ENCODE assay signal across 18 cellular contexts in genomic region chr16:24077292-24077691, GRCh38.
DNase-seq lines count a peak whose midpoint lies in the region; ATAC-seq, FAIRE-seq and TF ChIP-seq lines count a peak whose summit lies in the region.
"Had no signal": no experiment of that assay in that cellular context is flagged by ENCODE, and none has a peak within 500 bp of the region (broad histone marks: within the 10 kb centered on the region; RNA-seq: fewer than 3 reads in every experiment).

No MANE protein-coding gene starts in this region.

- no peak for TF ChIP-seq RAD21 in K562 (CRISPR knock-in tag; conservative IDR thresholded peaks at IDR 0.05 in 1 of 2, IDR thresholded peaks at IDR 0.05 in 1 of 2)

- H3K4me1 ChIP-seq in HEK293 (ENCODE audit: control insufficient read depth, insufficient read depth, low read length) (no peaks in the 10 kb centered on the region), K562 (replicated peaks in 1 of 2; ENCODE audit: control insufficient read depth in 2 of 2, insufficient read depth in 2 of 2, low read length in 2 of 2) (peaks cover 3 to 28% of the 10 kb centered on the region in 2 experiments; a peak in 4 of 5 replicates), A673 (ENCODE audit: insufficient read depth, low read length, poor library complexity, severe bottlenecking) (peaks cover 17% of the 10 kb centered on the region)
- H3K4me1 ChIP-seq: A549 had no signal

- H3K36me3 Mint-ChIP-seq in glutamatergic neuron (ENCODE audit: unreplicated experiment), result no peaks in the 10 kb centered on the region
- peaks cover 19% of the 10 kb centered on the region for H3K36me3 Mint-ChIP-seq in stimulated activated memory B cell treated with anti-CD40 and anti-IgM and Interleukin-4, amounts not matched to agents 10 μg/mL and 1 μg/mL and 100 μg/mL, for 72 hours

- H4K20me1 ChIP-seq in K562 (replicated peaks; ENCODE audit: control insufficient read depth, insufficient read depth, low read length), result peaks cover 14% of the 10 kb centered on the region

- ATAC-seq in K562, result no peak
- ATAC-seq in stimulated activated memory B cell treated with anti-CD40 and anti-IgM and Interleukin-4, amounts not matched to agents 10 μg/mL and 1 μg/mL and 100 μg/mL, for 72 hours, result no peak
- no peak for ATAC-seq in HG02973 (IDR thresholded peaks at IDR 0.05; ENCODE audit: unreplicated experiment)
- no peak for ATAC-seq in HG03457 (IDR thresholded peaks at IDR 0.05; ENCODE audit: unreplicated experiment)

- H3K79me2 ChIP-seq in K562 (ENCODE audit: control insufficient read depth, insufficient read depth, low read length), result peaks cover 30% of the 10 kb centered on the region

- no peaks in the 10 kb centered on the region for H3K36me3 ChIP-seq in HEK293 (ENCODE audit: control insufficient read depth in 2 of 2, insufficient read depth in 1 of 2, low read length in 2 of 2)
- peaks cover 28% of the 10 kb centered on the region for H3K36me3 ChIP-seq in K562 (ENCODE audit: control insufficient read depth, insufficient read depth, low read length)
- H3K36me3 ChIP-seq in A673 (ENCODE audit: insufficient read depth, low read length, poor library complexity, severe bottlenecking), result no peaks in the 10 kb centered on the region
- H3K36me3 ChIP-seq: HAP-1 had no signal

- in situ Hi-C loops in K562 (cut with MboI), result no loop called here

- peak; percentile 36; the same call in 1 of the 2 replicates for TF ChIP-seq POLR2A in K562 (conservative IDR thresholded peaks at IDR 0.05)

- H2AFZ ChIP-seq in K562 (ENCODE audit: low read depth, low read length), result no peak overlapping the region

- H3K27me3 ChIP-seq in K562 (ENCODE audit: control insufficient read depth in 2 of 2, insufficient read depth in 2 of 2, low read length in 2 of 2), result no peaks in the 10 kb centered on the region
- no peaks in the 10 kb centered on the region for H3K27me3 ChIP-seq in A673 (replicated peaks; ENCODE audit: insufficient read depth, low read depth, low read length, poor library complexity)
- H3K27me3 ChIP-seq: BLaER1 treated with 17β-estradiol and CSF1 and Interleukin-3, amounts not matched to agents 10 nM and 100 nM had no signal

- H3K4me1 Mint-ChIP-seq in glutamatergic neuron (ENCODE audit: low read depth, unreplicated experiment), result peaks cover 26% of the 10 kb centered on the region
- H3K4me1 Mint-ChIP-seq in stimulated activated memory B cell treated with anti-CD40 and anti-IgM and Interleukin-4, amounts not matched to agents 10 μg/mL and 1 μg/mL and 100 μg/mL, for 72 hours, result peaks cover 52% of the 10 kb centered on the region

- H3K9me3 Mint-ChIP-seq in glutamatergic neuron (ENCODE audit: unreplicated experiment), result peaks cover 5% of the 10 kb centered on the region
- no peaks in the 10 kb centered on the region for H3K9me3 Mint-ChIP-seq in stimulated activated memory B cell treated with anti-CD40 and anti-IgM and Interleukin-4, amounts not matched to agents 10 μg/mL and 1 μg/mL and 100 μg/mL, for 72 hours
- H3K9me3 Mint-ChIP-seq: CD4-positive, alpha-beta T cell had no signal

- H3K9me1 ChIP-seq in K562 (ENCODE audit: control insufficient read depth, insufficient read depth, low read length), result no peaks in the 10 kb centered on the region

- intact Hi-C loops in K562 (cut with micrococcal nuclease) (loop anchor here (5.0 to 10.0 kb wide), 2 partner anchors 60 to 128 kb away; no protein-coding TSS in a partner anchor), A673 (cut with micrococcal nuclease; ENCODE audit: unreplicated experiment) (no loop called here)

- no peak for TF ChIP-seq EP300 in K562 (IDR thresholded peaks at IDR 0.05; ENCODE audit: low read length)

- TF ChIP-seq CTCF in HEK293 (tag by site-specific recombination; IDR thresholded peaks at IDR 0.05) (no peak), K562 (IDR thresholded peaks at IDR 0.05 in 2 of 3, conservative IDR thresholded peaks at IDR 0.05 in 1 of 3; ENCODE audit: insufficient read depth in 2 of 3, low read depth in 1 of 3, low read length in 3 of 3) (no peak), glutamatergic neuron (IDR thresholded peaks at IDR 0.05; ENCODE audit: partially characterized antibody, unreplicated experiment) (no peak), A673 (conservative IDR thresholded peaks at IDR 0.05; ENCODE audit: low read depth, low read length) (no peak)

- POLR2A ChIA-PET in HEK293 (lab: Yijun Ruan, JAX) (no interaction called here), K562 (lab: Yijun Ruan, JAX) (no interaction called here), A673 (lab: Charles Lee; ENCODE audit: low non-redundant PET) (no interaction called here)

- DNase-seq in K562 (ENCODE audit: extremely low read depth in 1 of 4, low spot score in 3 of 4) (no peak), glutamatergic neuron (no peak), A673 (ENCODE audit: low spot score) (no peak), NOMO-1 treated with dmso at 0.1 percent for 144 hours (lab: John Stamatoyannopoulos, UW; ENCODE audit: unreplicated experiment) (no peak)
- DNase-seq: Calu3; CD4-positive, alpha-beta T cell; DMS 273 treated with DMSO at 0.1 percent for 48 hours; GOT3; HFFc6; KG1 had no signal

- WGBS in K562 (ENCODE audit: insufficient coverage, low coverage, missing lambda C conversion rate), result 31% methylated on average over 1 of the region's 1 CpG

- H3K9ac ChIP-seq in K562 (ENCODE audit: insufficient read depth in 1 of 2, low read depth in 2 of 2, low read length in 2 of 2), result no peak overlapping the region
- H3K9ac ChIP-seq: BLaER1 treated with 17β-estradiol and CSF1 and Interleukin-3, amounts not matched to agents 10 nM and 100 nM had no signal

- CTCF ChIA-PET in HEK293 (lab: Yijun Ruan, JAX), result no interaction called here
- CTCF ChIA-PET in K562 (lab: Yijun Ruan, JAX; ENCODE audit: low intra/inter-chr PET ratio), result no interaction called here
- CTCF ChIA-PET in A673 (lab: Charles Lee), result no interaction called here

- no peak overlapping the region for H3K4me3 Mint-ChIP-seq in glutamatergic neuron (ENCODE audit: unreplicated experiment)
- H3K4me3 Mint-ChIP-seq in stimulated activated memory B cell treated with anti-CD40 and anti-IgM and Interleukin-4, amounts not matched to agents 10 μg/mL and 1 μg/mL and 100 μg/mL, for 72 hours, result no peak overlapping the region
- H3K4me3 Mint-ChIP-seq: CD4-positive, alpha-beta T cell; HFFc6 had no signal

- no peak for FAIRE-seq in K562 (lab: Jason Lieb, UNC)
- FAIRE-seq: A549, GM18507 had no signal

- H3K27me3 Mint-ChIP-seq in glutamatergic neuron (ENCODE audit: unreplicated experiment), result peaks cover 4% of the 10 kb centered on the region
- no peaks in the 10 kb centered on the region for H3K27me3 Mint-ChIP-seq in stimulated activated memory B cell treated with anti-CD40 and anti-IgM and Interleukin-4, amounts not matched to agents 10 μg/mL and 1 μg/mL and 100 μg/mL, for 72 hours
- H3K27me3 Mint-ChIP-seq: CD4-positive, alpha-beta T cell had no signal

- no peak overlapping the region for H3K4me2 ChIP-seq in K562 (ENCODE audit: insufficient read depth, low read length)
- H3K4me2 ChIP-seq: A549 had no signal

- H3K4me3 ChIP-seq in HEK293 (ENCODE audit: low read depth, low read length) (no peak overlapping the region), K562 (no peak overlapping the region), A673 (ENCODE audit: low read depth, low read length, poor library complexity, severe bottlenecking) (no peak overlapping the region)
- H3K4me3 ChIP-seq: A549; BLaER1 treated with 17β-estradiol and CSF1 and Interleukin-3, amounts not matched to agents 10 nM and 100 nM; HAP-1 had no signal

- peak overlapping the region; percentile 4 for H3K27ac Mint-ChIP-seq in glutamatergic neuron (ENCODE audit: unreplicated experiment)
- H3K27ac Mint-ChIP-seq in stimulated activated memory B cell treated with anti-CD40 and anti-IgM and Interleukin-4, amounts not matched to agents 10 μg/mL and 1 μg/mL and 100 μg/mL, for 72 hours, result peak overlapping the region; percentile 97
- H3K27ac Mint-ChIP-seq: CD4-positive, alpha-beta T cell; HFFc6 had no signal

- H3K27ac ChIP-seq in HEK293 (ENCODE audit: extremely low read depth, low read depth, low read length) (no peak overlapping the region), K562 (ENCODE audit: extremely low read depth, low read depth, low read length) (no peak overlapping the region), A673 (ENCODE audit: low read depth, low read length, poor library complexity, severe bottlenecking) (no peak overlapping the region)
- H3K27ac ChIP-seq: A549 had no signal

- H3K9me3 ChIP-seq in HEK293 (ENCODE audit: control insufficient read depth, insufficient read depth, low read depth, low read length) (no peaks in the 10 kb centered on the region), K562 (replicated peaks; ENCODE audit: control insufficient read depth, insufficient read depth, low read depth, low read length) (no peaks in the 10 kb centered on the region), A673 (ENCODE audit: low read depth, low read length, poor library complexity, severe bottlenecking) (no peaks in the 10 kb centered on the region)
- H3K9me3 ChIP-seq: A549, HAP-1 had no signal

- BruUV-seq in K562 (replicated peaks; lab: Mats Ljungman, UMichigan) (no TSS peak), A673 (replicated peaks; lab: Mats Ljungman, UMichigan) (no TSS peak)

TF ChIP-seq in HEK293, 187 proteins besides CTCF, POLR2A, EP300 and RAD21:
- no peak for TF ChIP-seq ZNF580 (tag by site-specific recombination; IDR thresholded peaks at IDR 0.05)
- TF ChIP-seq ZNF366 (tag by site-specific recombination; conservative IDR thresholded peaks at IDR 0.05), result peak; percentile 92
- TF ChIP-seq ZBTB17 (tag by site-specific recombination; IDR thresholded peaks at IDR 0.05), result peak; percentile 81

TF ChIP-seq in K562, 482 proteins besides CTCF, POLR2A, EP300 and RAD21:
- no peak for TF ChIP-seq FOXK2 (conservative IDR thresholded peaks at IDR 0.05 in 1 of 2, IDR thresholded peaks at IDR 0.05 in 1 of 2; ENCODE audit: low read depth in 2 of 2)
- no peak for TF ChIP-seq ZNF282 (CRISPR knock-in tag; IDR thresholded peaks at IDR 0.05)
- TF ChIP-seq ZNF41 (CRISPR knock-in tag; conservative IDR thresholded peaks at IDR 0.05), result no peak
- peak; percentile 48; the same call in 1 of the 2 replicates for TF ChIP-seq SUPT5H (IDR thresholded peaks at IDR 0.05)
- no peak for TF ChIP-seq MCM3 (IDR thresholded peaks at IDR 0.05)
- 0 out of 2 replicates have a peak, but pooled peaks have one; percentile 14 for TF ChIP-seq HBP1 (CRISPR knock-in tag; IDR thresholded peaks at IDR 0.05)
- TF ChIP-seq CBX2 (IDR thresholded peaks at IDR 0.05; ENCODE audit: insufficient read depth, low read length, poor library complexity, severe bottlenecking), result no peak

Comparison
In these comparisons a context has a peak if more than half of its experiments do, and no peak if none do; other contexts are left out.
1. Of the 44 proteins assayed by ChIP-seq in both K562 and HEK293: peak only in K562: none; only in HEK293: ZBTB17; in both: none; in neither: 43.